20 cellular contexts compared by ENCODE assay signal in genomic region chr13:39210961-39211534, GRCh38.
A peak's percentile ranks its signal among the peaks of the same experiment; 100 is the strongest.
DNase-seq lines count a peak whose midpoint lies in the region; ATAC-seq and TF ChIP-seq lines count a peak whose summit lies in the region.
"Had no signal": no experiment of that assay in that cellular context is flagged by ENCODE, and none has a peak within 500 bp of the region (broad histone marks: within the 10 kb centered on the region; RNA-seq: fewer than 3 reads in every experiment).

No MANE protein-coding gene starts in this region.

- ATAC-seq in GM21717 (IDR thresholded peaks at IDR 0.05; ENCODE audit: unreplicated experiment) (no peak), GM18498 (IDR thresholded peaks at IDR 0.05; ENCODE audit: unreplicated experiment) (no peak)
- ATAC-seq: activated CD4-positive, alpha-beta T cell treated with anti-CD3 and anti-CD28 coated beads for 36 hours; activated CD8-positive, alpha-beta memory T cell treated with anti-CD3 and anti-CD28 coated beads, Interleukin-2, amount 10 ng/mL, durations not matched to agents 7 days and 5 days; activated naive CD8-positive, alpha-beta T cell treated with anti-CD3 and anti-CD28 coated beads, Interleukin-2, amount 50 U/mL, for 24 hours had no signal

- H3K27ac Mint-ChIP-seq in endodermal cell = no peak overlapping the region
- H3K27ac Mint-ChIP-seq: activated CD4-positive, alpha-beta T cell treated with anti-CD3 and anti-CD28 coated beads for 36 hours; activated CD8-positive, alpha-beta memory T cell treated with anti-CD3 and anti-CD28 coated beads, Interleukin-2, amount 10 ng/mL, durations not matched to agents 7 days and 5 days; activated naive CD8-positive, alpha-beta T cell treated with anti-CD3 and anti-CD28 coated beads, Interleukin-2, amount 50 U/mL, for 24 hours; type B pancreatic cell had no signal

- TF ChIP-seq CTCF in endodermal cell (conservative IDR thresholded peaks at IDR 0.05) = peak; percentile 70
- no peak for TF ChIP-seq CTCF in osteoblast (IDR thresholded peaks at IDR 0.05; ENCODE audit: extremely low read depth, low read depth, low read length)

- H3K9me3 ChIP-seq in endodermal cell (ENCODE audit: control insufficient read depth, low read length) = no peaks in the 10 kb centered on the region
- H3K9me3 ChIP-seq in osteoblast (ENCODE audit: low read depth, low read length) = no peaks in the 10 kb centered on the region

- 93% methylated on average over 1 of the region's 1 CpG; no CpG with 5 or more reads in 1 of the 2 experiments for WGBS in endodermal cell (ENCODE audit: insufficient coverage in 1 of 2, insufficient read length in 1 of 2), 2 experiments

- H3K36me3 ChIP-seq in endodermal cell (ENCODE audit: control insufficient read depth, insufficient read depth, low read length) (no peaks in the 10 kb centered on the region), osteoblast (ENCODE audit: insufficient read depth, low read length) (no peaks in the 10 kb centered on the region)
- H3K36me3 ChIP-seq: cardiac muscle cell had no signal

- H2AFZ ChIP-seq in osteoblast (ENCODE audit: low read length) = no peak overlapping the region

- H3K27ac ChIP-seq in endodermal cell (ENCODE audit: low read depth, low read length) (no peak overlapping the region), osteoblast (ENCODE audit: low read depth, low read length) (no peak overlapping the region)
- H3K27ac ChIP-seq: cardiac muscle cell, SK-N-MC had no signal

- DNase-seq in EL (peak; percentile 74), HS-5 (ENCODE audit: low read depth) (peak; percentile 9), endodermal cell (no peak), osteoblast (ENCODE audit: insufficient read length, low spot score, missing footprints) (peak; percentile 48), T1000 (lab: John Stamatoyannopoulos, UW) (no peak)
- no peak for DNase-seq in stimulated activated CD4-positive, alpha-beta T cell treated with anti-CD3 and anti-CD28 coated beads, Interleukin-4, amount 100 ng/mL, for 24 hours
- DNase-seq: activated CD4-positive, alpha-beta T cell treated with anti-CD3 and anti-CD28 coated beads for 36 hours; activated CD8-positive, alpha-beta memory T cell treated with anti-CD3 and anti-CD28 coated beads, Interleukin-2, amount 10 ng/mL, durations not matched to agents 7 days and 5 days; activated naive CD8-positive, alpha-beta T cell treated with anti-CD3 and anti-CD28 coated beads, Interleukin-2, amount 50 U/mL, for 24 hours; COR-L47; hypothalamus; left cardiac atrium; NCI-H1436; NCI-H2171; stimulated activated naive CD4-positive, alpha-beta T cell treated with Interleukin-2 at 50 U/mL for 16 hours had no signal

- H3K9me3 Mint-ChIP-seq in endodermal cell = peaks cover 17% of the 10 kb centered on the region
- H3K9me3 Mint-ChIP-seq: activated naive CD8-positive, alpha-beta T cell treated with anti-CD3 and anti-CD28 coated beads, Interleukin-2, amount 50 U/mL, for 24 hours had no signal

- no peaks in the 10 kb centered on the region for H4K20me1 ChIP-seq in osteoblast (ENCODE audit: insufficient read depth, low read length)

- H3K79me2 ChIP-seq in osteoblast (ENCODE audit: insufficient read depth, low read length) = no peaks in the 10 kb centered on the region

- H3K27me3 Mint-ChIP-seq in endodermal cell (ENCODE audit: insufficient read depth) = peaks cover 7% of the 10 kb centered on the region
- H3K27me3 Mint-ChIP-seq: type B pancreatic cell had no signal

- H3K9ac ChIP-seq in endodermal cell (ENCODE audit: extremely low read depth, low read length, poor library complexity, severe bottlenecking) = no peak overlapping the region

- H3K4me3 ChIP-seq in endodermal cell (ENCODE audit: low read length) (no peak overlapping the region), osteoblast (ENCODE audit: insufficient read depth, low read length) (no peak overlapping the region)
- H3K4me3 ChIP-seq: cardiac muscle cell, SK-N-MC had no signal

- peaks cover 2% of the 10 kb centered on the region for H3K36me3 Mint-ChIP-seq in endodermal cell (ENCODE audit: low read depth)
- H3K36me3 Mint-ChIP-seq: activated CD8-positive, alpha-beta memory T cell treated with anti-CD3 and anti-CD28 coated beads, Interleukin-2, amount 10 ng/mL, durations not matched to agents 7 days and 5 days; type B pancreatic cell had no signal

- no peak overlapping the region for H3K4me3 Mint-ChIP-seq in endodermal cell
- H3K4me3 Mint-ChIP-seq: activated CD4-positive, alpha-beta T cell treated with anti-CD3 and anti-CD28 coated beads for 36 hours; activated CD8-positive, alpha-beta memory T cell treated with anti-CD3 and anti-CD28 coated beads, Interleukin-2, amount 10 ng/mL, durations not matched to agents 7 days and 5 days; activated naive CD8-positive, alpha-beta T cell treated with anti-CD3 and anti-CD28 coated beads, Interleukin-2, amount 50 U/mL, for 24 hours; type B pancreatic cell had no signal

- H3K27me3 ChIP-seq in endodermal cell (ENCODE audit: control insufficient read depth, insufficient read depth, low read length, poor library complexity, severe bottlenecking) (no peaks in the 10 kb centered on the region), osteoblast (ENCODE audit: insufficient read depth, low read length) (no peaks in the 10 kb centered on the region)
- H3K27me3 ChIP-seq: cardiac muscle cell had no signal

- H3K4me1 Mint-ChIP-seq in endodermal cell = peaks cover 3% of the 10 kb centered on the region
- H3K4me1 Mint-ChIP-seq: activated CD4-positive, alpha-beta T cell treated with anti-CD3 and anti-CD28 coated beads for 36 hours; activated CD8-positive, alpha-beta memory T cell treated with anti-CD3 and anti-CD28 coated beads, Interleukin-2, amount 10 ng/mL, durations not matched to agents 7 days and 5 days; activated naive CD8-positive, alpha-beta T cell treated with anti-CD3 and anti-CD28 coated beads, Interleukin-2, amount 50 U/mL, for 24 hours had no signal

- H3K4me1 ChIP-seq in endodermal cell (ENCODE audit: control insufficient read depth, insufficient read depth, low read length) (no peaks in the 10 kb centered on the region), osteoblast (ENCODE audit: insufficient read depth, low read length) (peaks cover 7% of the 10 kb centered on the region)

- no peak overlapping the region for H3K4me2 ChIP-seq in osteoblast (ENCODE audit: insufficient read depth, low read length)

Comparison
In these comparisons a context has a peak if more than half of its experiments do, and no peak if none do; other contexts are left out.
1. DNase-seq: peak in EL (single experiment), HS-5 (single experiment) and osteoblast (single experiment); none in endodermal cell (single experiment), stimulated activated CD4-positive, alpha-beta T cell treated with anti-CD3 and anti-CD28 coated beads, Interleukin-4, amount 100 ng/mL, for 24 hours (single experiment) and T1000 (single experiment).